ENCODE assay signal across 32 cellular contexts in genomic region chrX:45584717-45585116, GRCh38.
"Had no signal": no experiment of that assay in that cellular context is flagged by ENCODE, and none has a peak within 500 bp of the region (broad histone marks: within the 10 kb centered on the region; RNA-seq: fewer than 3 reads in every experiment).

No MANE protein-coding gene starts in this region.

- H3K4me1 Mint-ChIP-seq: activated B cell treated with CpG ODN at 0.5 μM for 24 hours; central memory CD8-positive, alpha-beta T cell had no signal

- ATAC-seq: activated naive CD4-positive, alpha-beta T cell treated with anti-CD3 and anti-CD28 coated beads, Interleukin-2, amount 50 U/mL, for 72 hours; activated T-cell treated with anti-CD3 and anti-CD28 coated beads, Interleukin-2, amount 50 U/mL, for 4 hours had no signal

- H3K27me3 Mint-ChIP-seq: activated B cell treated with CpG ODN at 0.5 μM for 24 hours; activated CD4-positive, alpha-beta memory T cell treated with anti-CD3 and anti-CD28 coated beads for 36 hours; central memory CD8-positive, alpha-beta T cell had no signal

- H3K27ac Mint-ChIP-seq: activated B cell treated with CpG ODN at 0.5 μM for 24 hours; activated CD4-positive, alpha-beta memory T cell treated with anti-CD3 and anti-CD28 coated beads for 36 hours; activated naive CD4-positive, alpha-beta T cell treated with anti-CD3 and anti-CD28 coated beads for 36 hours; activated naive CD4-positive, alpha-beta T cell treated with anti-CD3 and anti-CD28 coated beads, Interleukin-2, amount 50 U/mL, for 72 hours; activated T-helper 1 cell treated with anti-CD3 and anti-CD28 coated beads, Interleukin-12 subunit alpha, Interleukin-12 subunit beta, Interleukin-2, Interleukin-4 antibody, amounts not matched to agents 30 ng/mL and 10 ng/mL and 1 ng/mL, durations not matched to agents 14 hours and 24 hours and 36 hours had no signal

- DNase-seq: activated B cell treated with CpG ODN at 0.5 μM for 24 hours; activated CD4-positive, alpha-beta memory T cell treated with anti-CD3 and anti-CD28 coated beads for 36 hours; activated CD4-positive, alpha-beta T cell treated with anti-CD3 and anti-CD28 coated beads for 4 hours; activated CD4-positive, alpha-beta T cell treated with anti-CD3 and anti-CD28 coated beads, Interleukin-2, amount 50 U/mL, for 1 hour; activated CD4-positive, CD25-positive, alpha-beta regulatory T cell treated with anti-CD3 and anti-CD28 coated beads, Interleukin-2, amount 50 U/mL, for 72 hours; activated CD8-positive, alpha-beta memory T cell treated with anti-CD3 and anti-CD28 coated beads, Interleukin-2, amount 50 U/mL, for 4 hours; activated gamma-delta T cell treated with Interleukin-2 at 50 U/mL for 16 hours; activated naive CD4-positive, alpha-beta T cell treated with anti-CD3 and anti-CD28 coated beads for 36 hours; activated T-cell treated with anti-CD3 and anti-CD28 coated beads for 4 hours; activated T-cell treated with anti-CD3 and anti-CD28 coated beads, Interleukin-2, amount 50 U/mL, for 4 hours; anterior cingulate cortex; brain microvascular endothelial cell; Kasumi-1; KG1; MM.1S; NCI-H1092 treated with DMSO at 0.1 percent for 48 hours; NCI-H1417; NCI-H187 treated with DMSO at 0.1 percent for 48 hours; NCI-H345; NCI-H524 treated with DMSO at 0.1 percent for 48 hours; Peyer's patch; Right ventricle myocardium superior; RPMI8226; SW 1271; T-helper 1 cell; T-helper 2 cell; T-helper 9 cell had no signal

- H3K27ac ChIP-seq: brain microvascular endothelial cell, cardiac muscle cell, Peyer's patch, VCaP had no signal

- H3K9me3 ChIP-seq: Peyer's patch had no signal

- H3K27me3 ChIP-seq: brain microvascular endothelial cell, cardiac muscle cell, Peyer's patch had no signal

- H3K36me3 ChIP-seq: brain microvascular endothelial cell, cardiac muscle cell, Peyer's patch had no signal

- H3K4me1 ChIP-seq: Peyer's patch had no signal

- H3K4me3 Mint-ChIP-seq: activated B cell treated with CpG ODN at 0.5 μM for 24 hours; activated CD4-positive, alpha-beta memory T cell treated with anti-CD3 and anti-CD28 coated beads for 36 hours; activated naive CD4-positive, alpha-beta T cell treated with anti-CD3 and anti-CD28 coated beads for 36 hours; activated T-cell treated with anti-CD3 and anti-CD28 coated beads, Interleukin-2, amount 50 U/mL, for 4 hours; activated T-helper 1 cell treated with anti-CD3 and anti-CD28 coated beads, Interleukin-12 subunit alpha, Interleukin-12 subunit beta, Interleukin-2, Interleukin-4 antibody, amounts not matched to agents 30 ng/mL and 10 ng/mL and 1 ng/mL, durations not matched to agents 14 hours and 24 hours and 36 hours; central memory CD8-positive, alpha-beta T cell had no signal

- H3K4me3 ChIP-seq: cardiac muscle cell, Peyer's patch had no signal
